10 cellular contexts compared by ENCODE assay signal in genomic region chr16:56934599-56935145, GRCh38. TPM values are rescaled to one million over a fixed set of nuclear protein-coding genes. Genes with fewer than 3 reads are reported as not detected.
DNase-seq lines count a peak whose midpoint lies in the region; ATAC-seq and TF ChIP-seq lines count a peak whose summit lies in the region.
"Not testable (repeated sequence)": the region's sequence is repeated elsewhere in the genome, so short reads cannot be mapped to it uniquely, and the experiment has no call there.
"Had no signal": no experiment of that assay in that cellular context is flagged by ENCODE, and none has a peak within 500 bp of the region (broad histone marks: within the 10 kb centered on the region; RNA-seq: fewer than 3 reads in every experiment).

No MANE protein-coding gene starts in this region.

- intact Hi-C loops in left lung (cut with DNase I) = not testable (repeated sequence)

- H3K27me3 ChIP-seq in endocrine pancreas (ENCODE audit: control insufficient read depth, insufficient read depth, low read length); left lung; osteoblast (ENCODE audit: insufficient read depth, low read length); suprapubic skin: not testable (repeated sequence)

- H3K4me3 Mint-ChIP-seq in HFFc6 = peak overlapping the region; percentile 99
- peak overlapping the region; percentile 96 to 98 (median 98) for H3K4me3 Mint-ChIP-seq in T-cell
- peak overlapping the region; percentile 98 for H3K4me3 Mint-ChIP-seq in activated naive CD8-positive, alpha-beta T cell treated with anti-CD3 and anti-CD28 coated beads, Interleukin-2, amount 10 ng/mL, durations not matched to agents 7 days and 5 days

- peaks cover 17% of the 10 kb centered on the region for H3K4me1 ChIP-seq in endocrine pancreas (ENCODE audit: control insufficient read depth, insufficient read depth, low read length)
- peaks cover 21 to 76% of the 10 kb centered on the region in 2 donors for H3K4me1 ChIP-seq in left lung
- peaks cover 30% of the 10 kb centered on the region for H3K4me1 ChIP-seq in osteoblast (ENCODE audit: insufficient read depth, low read length)
- H3K4me1 ChIP-seq in suprapubic skin = peaks cover 52% of the 10 kb centered on the region

- not testable (repeated sequence) for DNase-seq in AG10803 (ENCODE audit: low read depth); HFFc6; T-cell; activated naive CD8-positive, alpha-beta T cell treated with anti-CD3 and anti-CD28 coated beads, Interleukin-2, amount 10 ng/mL, durations not matched to agents 7 days and 5 days; left lung; osteoblast (ENCODE audit: insufficient read length, low spot score, missing footprints); suprapubic skin (ENCODE audit: low spot score in 2 of 2)

- CTCF ChIA-PET in T-cell (lab: Charles Lee) = interaction anchor here in 1 of 2 donors (0.7 to 1.6 kb wide), 2 partner anchors 30 to 53 kb away, joined by 4 to 7 read pairs; no protein-coding TSS in a partner anchor

- WGBS in suprapubic skin = 31% methylated on average over 8 of the region's 8 CpGs

- TF ChIP-seq CTCF in AG10803 (conservative IDR thresholded peaks at IDR 0.05; ENCODE audit: low read length); HFFc6 (IDR thresholded peaks at IDR 0.05); left lung (IDR thresholded peaks at IDR 0.05); osteoblast (IDR thresholded peaks at IDR 0.05; ENCODE audit: extremely low read depth, low read depth, low read length); suprapubic skin (IDR thresholded peaks at IDR 0.05): not testable (repeated sequence)

- not testable (repeated sequence) for TF ChIP-seq POLR2A in suprapubic skin (IDR thresholded peaks at IDR 0.05)

- H3K4me2 ChIP-seq in osteoblast (ENCODE audit: insufficient read depth, low read length) = peak overlapping the region; percentile 99

- peaks cover 54% of the 10 kb centered on the region for H3K4me1 Mint-ChIP-seq in HFFc6 (ENCODE audit: low read depth)
- H3K4me1 Mint-ChIP-seq in T-cell = peaks cover 60 to 71% (median 67%) of the 10 kb centered on the region in 3 donors
- H3K4me1 Mint-ChIP-seq in activated naive CD8-positive, alpha-beta T cell treated with anti-CD3 and anti-CD28 coated beads, Interleukin-2, amount 10 ng/mL, durations not matched to agents 7 days and 5 days = peaks cover 53% of the 10 kb centered on the region

- POLR2A ChIA-PET in T-cell (lab: Charles Lee) = interaction anchor here in 1 of 2 donors (0.7 kb wide), 1 partner anchor 11 kb away, joined by 13 read pairs; no protein-coding TSS in a partner anchor
- POLR2A ChIA-PET in activated naive CD8-positive, alpha-beta T cell treated with anti-CD3 and anti-CD28 coated beads, Interleukin-2, amount 10 ng/mL, durations not matched to agents 7 days and 5 days (lab: Charles Lee) = interaction anchor here (0.6 to 5.7 kb wide), 7 partner anchors 9 to 343 kb away, joined by 4 to 81 read pairs (median 7); no protein-coding TSS in a partner anchor

- not testable (repeated sequence) for TF ChIP-seq EP300 in suprapubic skin (IDR thresholded peaks at IDR 0.05)

- not testable (repeated sequence) for H3K36me3 ChIP-seq in endocrine pancreas (ENCODE audit: control insufficient read depth, insufficient read depth, low read length)
- H3K36me3 ChIP-seq in left lung (peaks cover 9 to 56% of the 10 kb centered on the region in 2 donors), osteoblast (ENCODE audit: insufficient read depth, low read length) (peaks cover 61% of the 10 kb centered on the region), suprapubic skin (peaks cover 40% of the 10 kb centered on the region)

- H3K27ac ChIP-seq in left lung = peak overlapping the region; percentile 20 to 50
- peak overlapping the region; percentile 94 for H3K27ac ChIP-seq in osteoblast (ENCODE audit: low read depth, low read length)
- not testable (repeated sequence) for H3K27ac ChIP-seq in suprapubic skin

- peaks cover 14% of the 10 kb centered on the region for H3K27me3 Mint-ChIP-seq in HFFc6 (ENCODE audit: insufficient read depth)
- not testable (repeated sequence) for H3K27me3 Mint-ChIP-seq in T-cell; activated naive CD8-positive, alpha-beta T cell treated with anti-CD3 and anti-CD28 coated beads, Interleukin-2, amount 10 ng/mL, durations not matched to agents 7 days and 5 days

- H3K27ac Mint-ChIP-seq in HFFc6 = peak overlapping the region; percentile 51
- peak overlapping the region; percentile 88 to 98 for H3K27ac Mint-ChIP-seq in T-cell
- H3K27ac Mint-ChIP-seq in activated naive CD8-positive, alpha-beta T cell treated with anti-CD3 and anti-CD28 coated beads, Interleukin-2, amount 10 ng/mL, durations not matched to agents 7 days and 5 days = peak overlapping the region; percentile 83

- H3K9me3 ChIP-seq in endocrine pancreas (ENCODE audit: control insufficient read depth, low read length); left lung; osteoblast (ENCODE audit: low read depth, low read length); suprapubic skin: not testable (repeated sequence)

- H3K36me3 Mint-ChIP-seq in HFFc6 (ENCODE audit: low read depth) (peaks cover 60% of the 10 kb centered on the region), T-cell (peaks cover 55% of the 10 kb centered on the region)
- H3K36me3 Mint-ChIP-seq in activated naive CD8-positive, alpha-beta T cell treated with anti-CD3 and anti-CD28 coated beads, Interleukin-2, amount 10 ng/mL, durations not matched to agents 7 days and 5 days = peaks cover 57% of the 10 kb centered on the region

- peaks cover 56% of the 10 kb centered on the region for H3K79me2 ChIP-seq in osteoblast (ENCODE audit: insufficient read depth, low read length)

- peak overlapping the region; percentile 88 for H3K9ac ChIP-seq in endocrine pancreas (ENCODE audit: control insufficient read depth, insufficient read depth, low read length)

- H3K9me3 Mint-ChIP-seq in HFFc6; T-cell; activated naive CD8-positive, alpha-beta T cell treated with anti-CD3 and anti-CD28 coated beads, Interleukin-2, amount 10 ng/mL, durations not matched to agents 7 days and 5 days: not testable (repeated sequence)

- H4K20me1 ChIP-seq in osteoblast (ENCODE audit: insufficient read depth, low read length) = peaks cover 52% of the 10 kb centered on the region

- ATAC-seq in T-cell (replicated peaks in 1 of 4); activated naive CD8-positive, alpha-beta T cell treated with anti-CD3 and anti-CD28 coated beads, Interleukin-2, amount 10 ng/mL, durations not matched to agents 7 days and 5 days (ENCODE audit: low read depth); left lung: not testable (repeated sequence)

- peak overlapping the region; percentile 98 for H3K4me3 ChIP-seq in AG10803 (ENCODE audit: low read length)
- peak overlapping the region; percentile 99 for H3K4me3 ChIP-seq in endocrine pancreas (ENCODE audit: control insufficient read depth, insufficient read depth, low read length)
- peak overlapping the region; percentile 98 for H3K4me3 ChIP-seq in left lung
- peak overlapping the region; percentile 92 for H3K4me3 ChIP-seq in osteoblast (ENCODE audit: insufficient read depth, low read length)
- peak overlapping the region; percentile 84 for H3K4me3 ChIP-seq in suprapubic skin

- not testable (repeated sequence) for H2AFZ ChIP-seq in osteoblast (ENCODE audit: low read length)

RNA-seq across cellular contexts. Expression of gene HERPUD1, which starts 2.7 kb away (rescaled TPM):
- 100 to 1,000 TPM in 3 of 6 experiments, 10 to 100 TPM in 3; 87.9 to 109 (median 96.9) TPM for total RNA-seq in HFFc6 (2021; fragmentation: NEBNext Ultra II Directional; extraction: Animal tissue kit (Norgen Biotek cat#: 25700))
- 100 to 1,000 TPM; 149 to 185 (median 167) TPM for total RNA-seq in T-cell
- 100 to 1,000 TPM; 134 to 157 TPM for total RNA-seq in activated naive CD8-positive, alpha-beta T cell treated with anti-CD3 and anti-CD28 coated beads, Interleukin-2, amount 10 ng/mL, durations not matched to agents 7 days and 5 days
- 100 to 1,000 TPM; 104 to 155 TPM for total RNA-seq in left lung
- 190 and 209 TPM in 2 replicates for total RNA-seq in osteoblast
- 100 to 1,000 TPM; 146 to 246 (median 160) TPM for total RNA-seq in suprapubic skin

RNA-seq across cellular contexts. Expression of gene CETP, which starts 27.1 kb away (rescaled TPM):
- total RNA-seq in HFFc6 (2021; fragmentation: NEBNext Ultra II Directional; extraction: Animal tissue kit (Norgen Biotek cat#: 25700)) = not detected
- total RNA-seq in T-cell (under 1 TPM in 3 of 5 donors, not detected in 2; 0.18 to 0.25 (median 0.19) TPM), left lung (under 1 TPM; 0.58 to 0.82 TPM), osteoblast (not detected in 2 replicates), suprapubic skin (1 to 10 TPM in 1 of 4 donors, under 1 TPM in 1, not detected in 2; 0.72 to 1.7 TPM)
- not detected for total RNA-seq in activated naive CD8-positive, alpha-beta T cell treated with anti-CD3 and anti-CD28 coated beads, Interleukin-2, amount 10 ng/mL, durations not matched to agents 7 days and 5 days
- total RNA-seq: H9; T-helper 1 cell treated with Interleukin-12 subunit alpha and Interleukin-12 subunit beta and Interleukin-4 antibody, amounts not matched to agents 30 ng/mL and 1 ng/mL, for 36 hours had no signal

RNA-seq across cellular contexts. Expression of gene NLRC5, which starts 54.7 kb away (rescaled TPM):
- total RNA-seq in HFFc6 (2021; fragmentation: NEBNext Ultra II Directional; extraction: Animal tissue kit (Norgen Biotek cat#: 25700)) = 10 to 100 TPM; 18.2 to 26.2 (median 21.7) TPM
- total RNA-seq in T-cell (100 to 1,000 TPM; 390 to 711 (median 496) TPM), left lung (10 to 100 TPM; 26.8 to 93.3 TPM), osteoblast (52.1 and 57.2 TPM in 2 replicates), suprapubic skin (100 to 1,000 TPM in 1 of 4 donors, 10 to 100 TPM in 3; 36.9 to 133 (median 54.4) TPM)
- total RNA-seq in activated naive CD8-positive, alpha-beta T cell treated with anti-CD3 and anti-CD28 coated beads, Interleukin-2, amount 10 ng/mL, durations not matched to agents 7 days and 5 days = 100 to 1,000 TPM; 401 to 414 TPM
